In the genomic region with DNA sequence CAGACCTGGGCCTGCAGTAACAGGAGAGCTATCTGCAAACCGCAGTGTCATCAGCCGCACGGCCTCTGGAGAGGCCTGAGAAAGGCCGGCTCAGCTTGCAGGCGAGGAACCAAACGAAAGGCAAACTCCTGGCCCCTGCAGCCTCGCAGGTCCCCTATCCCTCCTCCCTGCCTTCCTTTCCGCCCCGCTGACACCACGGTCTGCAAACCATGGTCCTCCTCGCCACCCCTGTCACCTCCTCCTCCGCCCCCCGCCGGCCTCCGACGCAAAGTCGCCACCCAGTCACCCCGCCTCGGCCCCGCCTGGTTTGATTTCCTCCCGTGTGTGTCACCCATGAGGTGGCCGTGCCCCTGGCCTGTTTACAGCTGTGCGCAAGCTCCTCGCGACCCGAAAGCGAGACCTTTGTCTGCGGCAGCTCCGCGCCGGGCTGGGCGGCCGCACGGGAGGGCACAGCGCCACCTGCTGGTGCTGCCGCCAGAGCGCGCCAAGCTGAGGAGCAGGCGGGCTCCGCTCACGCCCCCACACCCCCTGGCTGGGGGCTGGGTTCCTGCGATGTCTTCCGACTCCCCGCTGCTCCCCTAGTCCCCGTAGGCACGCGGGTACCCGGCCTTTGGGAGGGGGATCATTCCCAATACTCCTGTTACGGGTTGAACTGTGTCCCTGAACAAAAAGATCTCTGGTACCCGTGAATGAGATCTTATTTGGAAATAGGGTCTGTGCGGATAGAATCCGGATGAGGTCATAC, we compare ENCODE assay signal across 1 cellular context.
TF ChIP-seq lines count a peak whose summit lies in the region.

No MANE protein-coding gene starts in this region.

TF ChIP-seq in GM23338, 12 proteins besides CTCF, POLR2A, EP300 and RAD21 (continued from another document):
- TF ChIP-seq ZNF462 (CRISPR knock-in tag; IDR thresholded peaks at IDR 0.05): no peak
- TF ChIP-seq POLR2AphosphoS5 (IDR thresholded peaks at IDR 0.05; ENCODE audit: low read depth): no peak
- no peak for TF ChIP-seq STAT1 (IDR thresholded peaks at IDR 0.05; ENCODE audit: unreplicated experiment)
- no peak for TF ChIP-seq EZH2phosphoT487 (IDR thresholded peaks at IDR 0.05; ENCODE audit: unreplicated experiment)
